8 cellular contexts compared by ENCODE assay signal in the genomic region with DNA sequence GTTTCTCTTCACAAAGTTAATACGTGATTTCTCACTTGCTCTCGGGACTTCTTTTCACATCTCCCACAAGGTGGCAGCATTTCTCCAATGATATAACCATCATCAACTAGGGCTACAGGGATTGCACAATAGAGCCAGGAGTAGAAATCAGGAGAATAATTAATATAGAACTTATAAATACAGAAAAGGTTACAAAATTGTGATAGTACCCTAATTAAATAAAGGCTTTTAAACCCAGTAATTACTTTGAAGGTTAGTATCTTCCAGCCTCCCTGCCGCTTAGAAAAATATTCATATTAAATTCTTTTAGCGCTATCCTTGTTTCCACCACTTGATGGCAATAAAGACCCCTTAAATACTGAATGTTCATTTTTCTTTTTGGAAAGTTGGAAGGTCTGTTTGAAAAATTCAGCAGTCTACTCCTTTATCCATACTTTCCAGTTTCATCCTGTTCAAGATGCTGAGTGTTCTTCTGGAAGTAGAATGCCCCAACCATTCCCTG.
A peak's percentile ranks its signal among the peaks of the same experiment; 100 is the strongest.
DNase-seq lines count a peak whose midpoint lies in the region; ATAC-seq and TF ChIP-seq lines count a peak whose summit lies in the region.

No MANE protein-coding gene starts in this region.

- TF ChIP-seq POLR2A in vagina (IDR thresholded peaks at IDR 0.05): no peak

- WGBS in mesenchymal stem cell: 8% methylated on average over 2 of the region's 4 CpGs

- H3K9me3 ChIP-seq in mesenchymal stem cell (ENCODE audit: control insufficient read depth, low read length): no peaks in the 10 kb centered on the region
- no peaks in the 10 kb centered on the region for H3K9me3 ChIP-seq in vagina

- no peak overlapping the region for H2BK120ac ChIP-seq in mesenchymal stem cell (ENCODE audit: low read depth, low read length)

- ATAC-seq in GM18867 (IDR thresholded peaks at IDR 0.05; ENCODE audit: unreplicated experiment): peak; percentile 87
- ATAC-seq in HG03025 (IDR thresholded peaks at IDR 0.05; ENCODE audit: low FRiP score, unreplicated experiment): peak; percentile 81

- no peak overlapping the region for H2BK15ac ChIP-seq in mesenchymal stem cell (ENCODE audit: low read depth, poor library complexity, severe bottlenecking)

- no peak overlapping the region for H3K4ac ChIP-seq in mesenchymal stem cell (ENCODE audit: low read depth in 1 of 2, low read length in 2 of 2)

- no peaks in the 10 kb centered on the region for H3K79me1 ChIP-seq in mesenchymal stem cell (replicated peaks; ENCODE audit: low read length, poor library complexity, severe bottlenecking)

- no peak overlapping the region for H2BK5ac ChIP-seq in mesenchymal stem cell (ENCODE audit: low read depth, low read length, poor library complexity, severe bottlenecking)

- peak; percentile 61 to 92 (median 84) for TF ChIP-seq CTCF in vagina (IDR thresholded peaks at IDR 0.05)

- no peak overlapping the region for H3K27ac ChIP-seq in mesenchymal stem cell (ENCODE audit: low read length, poor library complexity, severe bottlenecking)
- no peak overlapping the region for H3K27ac ChIP-seq in vagina

- no peaks in the 10 kb centered on the region for H3K4me1 ChIP-seq in mesenchymal stem cell (ENCODE audit: control insufficient read depth, insufficient read depth, low read depth, low read length)
- no peaks in the 10 kb centered on the region for H3K4me1 ChIP-seq in vagina

- H2BK12ac ChIP-seq in mesenchymal stem cell (ENCODE audit: low read length in 2 of 2): no peak overlapping the region

- H2AK5ac ChIP-seq in mesenchymal stem cell (ENCODE audit: low read length, severe bottlenecking): no peak overlapping the region

- H4K8ac ChIP-seq in mesenchymal stem cell (ENCODE audit: low read length): no peak overlapping the region

- H3K4me3 ChIP-seq in mesenchymal stem cell (ENCODE audit: insufficient read depth in 1 of 2, low read depth in 1 of 2, low read length in 2 of 2) (no peak overlapping the region), vagina (no peak overlapping the region)

- H3K9ac ChIP-seq in mesenchymal stem cell (ENCODE audit: low read length): peak overlapping the region; percentile 63

- intact Hi-C loops in vagina (cut with DNase I): no loop called here

- no peak overlapping the region for H3K18ac ChIP-seq in mesenchymal stem cell (ENCODE audit: low read depth in 1 of 2, low read length in 2 of 2)

- peaks cover 0 to 13% of the 10 kb centered on the region in 2 experiments for H3K27me3 ChIP-seq in mesenchymal stem cell (ENCODE audit: control insufficient read depth in 1 of 2, insufficient read depth in 1 of 2, low read length in 2 of 2)
- no peaks in the 10 kb centered on the region for H3K27me3 ChIP-seq in vagina

- peak; percentile 37 for DNase-seq in CMK (ENCODE audit: low read depth)
- DNase-seq in NCI-H1436 treated with DMSO at 0.1 percent for 48 hours (lab: John Stamatoyannopoulos, UW): peak; percentile 68
- peak; percentile 87 for DNase-seq in SKM-1 treated with dmso at 0.1 percent for 144 hours (lab: John Stamatoyannopoulos, UW; ENCODE audit: unreplicated experiment)
- peak; percentile 48 to 71 for DNase-seq in dermis microvascular lymphatic vessel endothelial cell (ENCODE audit: low read depth in 2 of 2)
- peak; percentile 84 for DNase-seq in mesenchymal stem cell
- DNase-seq in vagina (ENCODE audit: extremely low spot score in 2 of 2): no peak

- H2AFZ ChIP-seq in mesenchymal stem cell (ENCODE audit: low read depth, low read length): no peak overlapping the region

- no peak overlapping the region for H3K23ac ChIP-seq in mesenchymal stem cell (ENCODE audit: low read length in 2 of 2)

- no peak overlapping the region for H3K4me2 ChIP-seq in mesenchymal stem cell (ENCODE audit: low read length, poor library complexity, severe bottlenecking)

- H4K91ac ChIP-seq in mesenchymal stem cell (ENCODE audit: low read length): no peak overlapping the region

- no peaks in the 10 kb centered on the region for H3K36me3 ChIP-seq in mesenchymal stem cell (ENCODE audit: control insufficient read depth in 1 of 2, insufficient read depth in 2 of 2, low read depth in 1 of 2, low read length in 2 of 2)
- H3K36me3 ChIP-seq in vagina: no peaks in the 10 kb centered on the region

- no peak overlapping the region for H3K14ac ChIP-seq in mesenchymal stem cell (ENCODE audit: low read length in 2 of 2)

Comparison
In these comparisons a context has a peak if more than half of its experiments do, and no peak if none do; other contexts are left out.
1. DNase-seq: peak in CMK (single experiment), NCI-H1436 treated with DMSO at 0.1 percent for 48 hours (single experiment), SKM-1 treated with dmso at 0.1 percent for 144 hours (single experiment), dermis microvascular lymphatic vessel endothelial cell (2 of 2) and mesenchymal stem cell (single experiment); none in vagina (0 of 2).